In the genomic region with DNA sequence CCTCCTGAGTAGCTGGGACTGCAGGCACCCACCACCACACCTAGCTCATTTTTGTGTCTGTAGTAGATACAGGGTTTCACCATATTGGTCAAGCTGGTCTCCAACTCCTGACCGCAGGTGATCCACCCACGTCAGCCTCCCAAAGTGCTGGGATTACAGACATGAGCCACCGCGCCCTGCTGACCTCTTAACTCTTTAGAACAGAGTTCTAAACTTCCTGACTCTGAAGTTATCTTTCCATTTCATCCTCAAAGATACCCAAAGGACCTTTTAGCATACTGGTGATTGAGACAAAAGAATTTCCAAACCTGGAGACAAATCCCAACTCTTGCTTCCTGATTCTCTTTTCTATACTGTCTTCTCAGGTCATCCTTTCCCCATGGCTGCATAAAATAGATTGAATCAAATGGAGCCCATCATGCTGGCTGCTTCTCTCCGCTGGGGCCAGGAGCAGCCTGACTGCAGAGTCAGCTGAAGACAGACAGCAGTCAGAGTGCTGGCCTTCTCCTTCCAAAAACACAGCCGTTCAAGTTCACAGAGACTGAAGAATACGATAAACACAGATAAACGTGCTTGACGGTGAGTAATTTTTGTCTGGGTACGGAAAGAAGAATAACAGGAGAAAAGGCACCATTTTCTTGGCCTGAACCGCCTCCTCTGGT, we compare ENCODE assay signal across 20 cellular contexts.
"Had no signal": no experiment of that assay in that cellular context is flagged by ENCODE, and none has a peak within 500 bp of the region (broad histone marks: within the 10 kb centered on the region; RNA-seq: fewer than 3 reads in every experiment).

No MANE protein-coding gene starts in this region.

- H3K9ac ChIP-seq: SK-N-SH had no signal

- H3K4me3 ChIP-seq: lower lobe of right lung, sigmoid colon, spleen had no signal

- ATAC-seq: activated CD4-positive, CD25-positive, alpha-beta regulatory T cell treated with anti-CD3 and anti-CD28 coated beads, Interleukin-2, amount 50 U/mL, for 24 hours; activated T-cell treated with anti-CD3 and anti-CD28 coated beads, Interleukin-2, amount 50 U/mL, for 72 hours; left colon; lower lobe of right lung; stimulated activated naive CD8-positive, alpha-beta T cell treated with anti-CD3 and anti-CD28 coated beads, Interleukin-15, Interleukin-2, amounts not matched to agents 100 U/mL and 50 U/mL, for 24 hours had no signal

- H3K27ac Mint-ChIP-seq: activated naive CD8-positive, alpha-beta T cell; activated T-cell treated with anti-CD3 and anti-CD28 coated beads, Interleukin-2, amount 50 U/mL, for 72 hours; type B pancreatic cell had no signal

- H3K36me3 ChIP-seq: lower lobe of right lung, sigmoid colon, spleen had no signal

- FAIRE-seq: islet of Langerhans had no signal

- H3K36me3 Mint-ChIP-seq: activated naive CD8-positive, alpha-beta T cell; type B pancreatic cell had no signal

- H3K9me3 Mint-ChIP-seq: activated T-cell treated with anti-CD3 and anti-CD28 coated beads, Interleukin-2, amount 50 U/mL, for 72 hours; type B pancreatic cell had no signal

- DNase-seq: activated CD4-positive, alpha-beta T cell treated with anti-CD3 and anti-CD28 coated beads, Interleukin-2, amount 50 U/mL, for 1 hour; activated gamma-delta T cell; activated T-cell treated with anti-CD3 and anti-CD28 coated beads, Interleukin-2, amount 50 U/mL, for 72 hours; dermis blood vessel endothelial cell; effector memory CD4-positive, alpha-beta T cell; foreskin fibroblast; hippocampal formation; left colon; lower lobe of right lung; occipital lobe; posterior cingulate gyrus; sigmoid colon; SK-N-SH; spleen; stimulated activated CD8-positive, alpha-beta memory T cell treated with anti-CD3 and anti-CD28 coated beads, Interleukin-4, amount 100 ng/mL, for 48 hours; stimulated activated naive CD8-positive, alpha-beta T cell treated with anti-CD3 and anti-CD28 coated beads, Interleukin-15, Interleukin-2, amounts not matched to agents 100 U/mL and 50 U/mL, for 24 hours had no signal

- H3K27ac ChIP-seq: lower lobe of right lung, sigmoid colon, spleen had no signal

- H3K27me3 Mint-ChIP-seq: activated naive CD8-positive, alpha-beta T cell; type B pancreatic cell had no signal

- H3K4me2 ChIP-seq: SK-N-SH had no signal

- H3K4me3 Mint-ChIP-seq: activated naive CD8-positive, alpha-beta T cell; activated T-cell treated with anti-CD3 and anti-CD28 coated beads, Interleukin-2, amount 50 U/mL, for 72 hours; type B pancreatic cell had no signal

- H3K9me3 ChIP-seq: lower lobe of right lung, sigmoid colon, SK-N-SH, spleen had no signal

- H3K27me3 ChIP-seq: sigmoid colon, spleen had no signal

- H3K4me1 ChIP-seq: lower lobe of right lung, sigmoid colon had no signal
